Comparison of ENCODE assay signal across 8 cellular contexts in the genomic region with DNA sequence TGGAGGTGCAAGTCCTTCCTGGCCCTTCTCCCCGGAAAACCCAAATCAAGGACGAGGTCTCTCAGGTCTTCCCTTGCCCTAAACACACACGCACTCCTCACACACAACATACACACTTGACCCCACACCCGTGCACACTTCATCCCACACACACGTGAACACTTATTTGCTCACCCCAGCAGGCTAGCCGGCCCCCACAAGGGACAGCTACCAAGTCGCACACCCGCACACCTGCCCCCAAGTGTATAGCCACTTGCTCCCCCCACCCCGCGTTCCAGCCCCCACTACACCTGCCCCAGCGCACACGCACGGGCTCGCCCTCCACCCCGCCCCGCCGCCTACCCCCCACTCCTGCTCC. TPM values are rescaled to one million over a fixed set of nuclear protein-coding genes. Genes with fewer than 3 reads are reported as not detected.
DNase-seq lines count a peak whose midpoint lies in the region; ATAC-seq and TF ChIP-seq lines count a peak whose summit lies in the region.

No MANE protein-coding gene starts in this region.

- peak overlapping the region; percentile 51 for H2AFZ ChIP-seq in ACC112 (ENCODE audit: low read length, unreplicated experiment)

- peaks cover 21% of the 10 kb centered on the region for H3K36me3 Mint-ChIP-seq in dendritic cell treated with granulocyte-macrophage colony-stimulating factor and Interleukin-4, amounts not matched to agents 40 ng/mL and 50 ng/mL, for 4 days (ENCODE audit: low read depth)

- H3K27ac ChIP-seq in ACC112 (ENCODE audit: low read depth, low read length) (no peak overlapping the region), Panc1 (ENCODE audit: low read length) (peak overlapping the region; percentile 86), upper lobe of right lung (peak overlapping the region; percentile 71)

- CTCF ChIA-PET in Panc1 (lab: Charles Lee), result no interaction called here

- no peaks in the 10 kb centered on the region for H3K27me3 ChIP-seq in ACC112 (ENCODE audit: insufficient read depth, low read length)
- H3K27me3 ChIP-seq in Panc1 (ENCODE audit: control insufficient read depth, insufficient read depth, low read length), result no peaks in the 10 kb centered on the region
- H3K27me3 ChIP-seq in mononuclear cell (ENCODE audit: insufficient read depth, low read length), result no peaks in the 10 kb centered on the region
- H3K27me3 ChIP-seq in upper lobe of right lung, result no peaks in the 10 kb centered on the region

- in situ Hi-C loops in Panc1 (cut with HindIII; ENCODE audit: low pct_unique_long_range_greater_than_20kb, low sequenced_read_pairs), result no loop called here
- in situ Hi-C loops in GM13977 (cut with MboI; ENCODE audit: low pct_unique_long_range_greater_than_20kb, low sequenced_read_pairs, unreplicated experiment), result no loop called here

- no peaks in the 10 kb centered on the region for H3K27me3 Mint-ChIP-seq in dendritic cell treated with granulocyte-macrophage colony-stimulating factor and Interleukin-4, amounts not matched to agents 40 ng/mL and 50 ng/mL, for 4 days

- peaks cover 32% of the 10 kb centered on the region for H3K4me1 ChIP-seq in ACC112 (ENCODE audit: control insufficient read depth, insufficient read depth, low read length, unreplicated experiment)
- H3K4me1 ChIP-seq in Panc1 (ENCODE audit: control insufficient read depth, insufficient read depth, low read length), result peaks cover 35% of the 10 kb centered on the region
- H3K4me1 ChIP-seq in mononuclear cell (ENCODE audit: insufficient read depth, low read length), result peaks cover 51% of the 10 kb centered on the region
- peaks cover 18% of the 10 kb centered on the region for H3K4me1 ChIP-seq in upper lobe of right lung

- peaks cover 34% of the 10 kb centered on the region for H3K79me2 ChIP-seq in ACC112 (ENCODE audit: control insufficient read depth, insufficient read depth, low read length, unreplicated experiment)

- H3K9me3 ChIP-seq in Panc1 (ENCODE audit: control insufficient read depth, insufficient read depth, low read depth, low read length), result no peaks in the 10 kb centered on the region
- no peaks in the 10 kb centered on the region for H3K9me3 ChIP-seq in mononuclear cell (ENCODE audit: low read depth, low read length)
- no peaks in the 10 kb centered on the region for H3K9me3 ChIP-seq in upper lobe of right lung

- no peaks in the 10 kb centered on the region for H3K36me3 ChIP-seq in ACC112 (ENCODE audit: insufficient read depth, low read length)
- H3K36me3 ChIP-seq in Panc1 (ENCODE audit: control insufficient read depth, insufficient read depth, low read length), result no peaks in the 10 kb centered on the region
- H3K36me3 ChIP-seq in upper lobe of right lung, result no peaks in the 10 kb centered on the region

- ATAC-seq in GM19463 (IDR thresholded peaks at IDR 0.05; ENCODE audit: unreplicated experiment), result peak; percentile 1
- peak; percentile 40 for ATAC-seq in Panc1
- peak; percentile 30 for ATAC-seq in upper lobe of right lung

- H3K9me3 Mint-ChIP-seq in dendritic cell treated with granulocyte-macrophage colony-stimulating factor and Interleukin-4, amounts not matched to agents 40 ng/mL and 50 ng/mL, for 4 days, result no peaks in the 10 kb centered on the region

- DNase-seq in Panc1 (ENCODE audit: low read depth, low spot score), result no peak
- no peak for DNase-seq in upper lobe of right lung
- DNase-seq in GM13977 (ENCODE audit: low spot score), result no peak
- DNase-seq in GOT3 (lab: John Stamatoyannopoulos, UW), result no peak

- H3K4me3 Mint-ChIP-seq in dendritic cell treated with granulocyte-macrophage colony-stimulating factor and Interleukin-4, amounts not matched to agents 40 ng/mL and 50 ng/mL, for 4 days, result peak overlapping the region; percentile 76

- peak overlapping the region; percentile 86 for H3K4me3 ChIP-seq in ACC112 (ENCODE audit: low read depth, low read length)
- H3K4me3 ChIP-seq in Panc1 (ENCODE audit: low read depth in 2 of 2, low read length in 2 of 2), result peak overlapping the region; percentile 66 to 87
- H3K4me3 ChIP-seq in mononuclear cell (ENCODE audit: low read length), result peak overlapping the region; percentile 56
- peak overlapping the region; percentile 62 for H3K4me3 ChIP-seq in upper lobe of right lung

- BruUV-seq in Panc1 (replicated peaks; lab: Mats Ljungman, UMichigan), result no TSS peak

- POLR2A ChIA-PET in Panc1 (lab: Charles Lee), result interaction anchor here (0.5 to 0.6 kb wide), 2 partner anchors 83 to 272 kb away, joined by 3 read pairs; no protein-coding TSS in a partner anchor

- TF ChIP-seq CTCF in Panc1 (IDR thresholded peaks at IDR 0.05) (no peak), upper lobe of right lung (IDR thresholded peaks at IDR 0.05) (no peak), GM13977 (IDR thresholded peaks at IDR 0.05; ENCODE audit: extremely low read depth, insufficient read depth, missing control alignments) (no peak)

- H3K4me1 Mint-ChIP-seq in dendritic cell treated with granulocyte-macrophage colony-stimulating factor and Interleukin-4, amounts not matched to agents 40 ng/mL and 50 ng/mL, for 4 days (ENCODE audit: low read depth), result peaks cover 47% of the 10 kb centered on the region

- intact Hi-C loops in Panc1 (cut with micrococcal nuclease; ENCODE audit: unreplicated experiment) (no loop called here), upper lobe of right lung (cut with DNase I) (no loop called here)
- intact Hi-C loops in dendritic cell treated with granulocyte-macrophage colony-stimulating factor and Interleukin-4, amounts not matched to agents 40 ng/mL and 50 ng/mL, for 4 days (cut with micrococcal nuclease), result no loop called here

- peak overlapping the region; percentile 69 for H3K27ac Mint-ChIP-seq in dendritic cell treated with granulocyte-macrophage colony-stimulating factor and Interleukin-4, amounts not matched to agents 40 ng/mL and 50 ng/mL, for 4 days

RNA-seq across cellular contexts. Expression of a gene that starts 0.4 kb away (rescaled TPM):
- 32.7 TPM for total RNA-seq in Panc1 (2021; ENCODE audit: unreplicated experiment)
- polyA plus RNA-seq in Panc1 (2012; ENCODE audit: insufficient read length), result 24.5 TPM
- 21.5 TPM for total RNA-seq in mononuclear cell
- total RNA-seq in upper lobe of right lung, result 22.9 TPM

RNA-seq across cellular contexts. Expression of a gene that starts 8.2 kb away (rescaled TPM):
- 20.0 TPM for total RNA-seq in Panc1 (2021; ENCODE audit: unreplicated experiment)
- 24.3 TPM for polyA plus RNA-seq in Panc1 (2012; ENCODE audit: insufficient read length)
- 23.2 TPM for total RNA-seq in mononuclear cell
- total RNA-seq in upper lobe of right lung, result 18.0 TPM
